Comparison of ENCODE assay signal across 12 cellular contexts in genomic region chr1:111803951-111804350, GRCh38. TPM values are rescaled to one million over a fixed set of nuclear protein-coding genes. Genes with fewer than 3 reads are reported as not detected.
DNase-seq lines count a peak whose midpoint lies in the region; ATAC-seq and TF ChIP-seq lines count a peak whose summit lies in the region.
"Had no signal": no experiment of that assay in that cellular context is flagged by ENCODE, and none has a peak within 500 bp of the region (broad histone marks: within the 10 kb centered on the region; RNA-seq: fewer than 3 reads in every experiment).

No MANE protein-coding gene starts in this region.

- H3K27ac ChIP-seq in left ventricle myocardium inferior (replicated peaks) = peak overlapping the region; percentile 89

- no peak for ATAC-seq in Right ventricle myocardium superior (ENCODE audit: poor library complexity)
- no peak for ATAC-seq in GM18498 (IDR thresholded peaks at IDR 0.05; ENCODE audit: unreplicated experiment)

- DNase-seq in left ventricle myocardium inferior (no peak), Right ventricle myocardium superior (no peak), NCI-H146 treated with DMSO at 0.1 percent for 48 hours (lab: John Stamatoyannopoulos, UW; ENCODE audit: unreplicated experiment) (peak; percentile 90), cerebellum (ENCODE audit: low spot score) (peak; percentile 77), LoVo (ENCODE audit: low spot score) (no peak), OCI-M2 (lab: John Stamatoyannopoulos, UW; ENCODE audit: unreplicated experiment) (no peak)
- DNase-seq: CD4-positive, alpha-beta memory T cell; DMS79 treated with DMSO at 0.1 percent for 48 hours; EL; GDM1 had no signal

- no peaks in the 10 kb centered on the region for H3K27me3 ChIP-seq in left ventricle myocardium inferior (ENCODE audit: low read depth)

- H3K4me3 ChIP-seq in left ventricle myocardium inferior = no peak overlapping the region
- H3K4me3 ChIP-seq: HAP-1 had no signal

- no peak for TF ChIP-seq CTCF in left ventricle myocardium inferior (IDR thresholded peaks at IDR 0.05; ENCODE audit: borderline replicate concordance)

- intact Hi-C loops in left ventricle myocardium inferior (cut with micrococcal nuclease) (no loop called here), Right ventricle myocardium superior (cut with DNase I) (loop anchor here (2.0 kb wide), 1 partner anchor 185 kb away; the partner anchor contains the start of gene KCND3)

- no peaks in the 10 kb centered on the region for H3K36me3 ChIP-seq in left ventricle myocardium inferior
- H3K36me3 ChIP-seq: HAP-1 had no signal

- no peaks in the 10 kb centered on the region for H3K9me3 ChIP-seq in left ventricle myocardium inferior (replicated peaks)

- H3K4me1 ChIP-seq in left ventricle myocardium inferior = peaks cover 38% of the 10 kb centered on the region
- H3K4me1 ChIP-seq: HAP-1 had no signal

RNA-seq across cellular contexts. Expression of gene DDX20, which starts 48.2 kb away (rescaled TPM):
- total RNA-seq in left ventricle myocardium inferior (5.9 TPM), Right ventricle myocardium superior (5.8 TPM), cerebellum (19.6 TPM)

Comparison
In these comparisons a context has a peak if more than half of its experiments do, and no peak if none do; other contexts are left out.
1. DNase-seq: peak in NCI-H146 treated with DMSO at 0.1 percent for 48 hours (single experiment) and cerebellum (single experiment); none in left ventricle myocardium inferior (single experiment), Right ventricle myocardium superior (single experiment), LoVo (single experiment) and OCI-M2 (single experiment).